In the genomic region with DNA sequence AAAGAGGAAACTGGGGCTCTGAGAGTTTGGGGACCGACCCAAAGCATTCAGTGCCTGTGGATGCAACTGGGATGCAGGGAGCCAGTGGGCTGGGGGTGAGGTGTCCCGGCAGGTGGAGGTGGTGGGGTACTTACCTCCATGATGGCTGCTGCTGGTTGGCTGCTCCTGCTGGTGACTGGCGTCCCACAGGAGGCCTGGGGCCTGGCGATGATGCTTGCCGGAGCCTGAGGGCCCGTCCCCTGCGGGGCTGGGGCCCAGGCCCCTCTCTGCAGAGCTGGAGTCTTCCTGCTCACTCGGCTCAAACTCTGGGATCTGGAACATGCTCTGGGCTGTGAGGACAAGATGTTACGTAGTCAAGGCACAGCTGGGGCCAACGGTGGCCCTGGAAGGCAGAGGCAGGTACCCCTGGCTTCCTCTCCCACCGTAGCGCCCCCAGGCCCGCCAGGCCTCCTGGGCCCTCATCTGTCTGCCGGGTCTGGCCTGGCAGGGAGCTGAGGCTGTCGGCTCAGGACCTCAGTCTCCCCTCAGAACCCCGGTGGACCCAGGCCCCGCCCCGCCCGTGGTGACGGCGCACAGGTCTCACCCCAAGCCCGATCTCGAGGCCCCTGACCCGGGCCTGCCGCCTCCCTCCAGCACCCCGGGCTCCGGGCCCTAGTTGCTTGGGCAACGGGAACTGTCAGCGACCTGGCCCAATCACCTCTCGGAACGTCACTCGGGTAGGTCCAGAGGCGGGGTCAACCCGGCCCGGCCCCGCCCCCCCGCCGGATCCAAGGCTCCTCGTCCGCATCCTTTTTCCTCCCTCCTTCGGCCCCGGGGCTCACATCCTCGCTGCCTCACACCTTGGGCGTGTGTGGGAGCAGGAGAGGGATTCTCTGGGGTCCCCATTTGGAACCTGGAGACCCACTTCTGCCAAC, we compare ENCODE assay signal across 1 cellular context.
TF ChIP-seq lines count a peak whose summit lies in the region.

A gene (minus strand): TSS at position 618 of the 914 bp plus-strand sequence. CDS start 297 bp downstream, at position 321.

TF ChIP-seq in HepG2, 621 proteins besides CTCF, POLR2A, EP300 and RAD21 (continued from another document and continues in another):
- TF ChIP-seq, protein P1, sequence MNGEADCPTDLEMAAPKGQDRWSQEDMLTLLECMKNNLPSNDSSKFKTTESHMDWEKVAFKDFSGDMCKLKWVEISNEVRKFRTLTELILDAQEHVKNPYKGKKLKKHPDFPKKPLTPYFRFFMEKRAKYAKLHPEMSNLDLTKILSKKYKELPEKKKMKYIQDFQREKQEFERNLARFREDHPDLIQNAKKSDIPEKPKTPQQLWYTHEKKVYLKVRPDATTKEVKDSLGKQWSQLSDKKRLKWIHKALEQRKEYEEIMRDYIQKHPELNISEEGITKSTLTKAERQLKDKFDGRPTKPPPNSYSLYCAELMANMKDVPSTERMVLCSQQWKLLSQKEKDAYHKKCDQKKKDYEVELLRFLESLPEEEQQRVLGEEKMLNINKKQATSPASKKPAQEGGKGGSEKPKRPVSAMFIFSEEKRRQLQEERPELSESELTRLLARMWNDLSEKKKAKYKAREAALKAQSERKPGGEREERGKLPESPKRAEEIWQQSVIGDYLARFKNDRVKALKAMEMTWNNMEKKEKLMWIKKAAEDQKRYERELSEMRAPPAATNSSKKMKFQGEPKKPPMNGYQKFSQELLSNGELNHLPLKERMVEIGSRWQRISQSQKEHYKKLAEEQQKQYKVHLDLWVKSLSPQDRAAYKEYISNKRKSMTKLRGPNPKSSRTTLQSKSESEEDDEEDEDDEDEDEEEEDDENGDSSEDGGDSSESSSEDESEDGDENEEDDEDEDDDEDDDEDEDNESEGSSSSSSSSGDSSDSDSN (CRISPR knock-in tag; IDR thresholded peaks at IDR 0.05): peak; percentile 78
- TF ChIP-seq, protein P2, sequence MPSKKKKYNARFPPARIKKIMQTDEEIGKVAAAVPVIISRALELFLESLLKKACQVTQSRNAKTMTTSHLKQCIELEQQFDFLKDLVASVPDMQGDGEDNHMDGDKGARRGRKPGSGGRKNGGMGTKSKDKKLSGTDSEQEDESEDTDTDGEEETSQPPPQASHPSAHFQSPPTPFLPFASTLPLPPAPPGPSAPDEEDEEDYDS (CRISPR knock-in tag; IDR thresholded peaks at IDR 0.05): peak; percentile 41; the same call in 1 of the 2 replicates
- TF ChIP-seq ZNF451 (CRISPR knock-in tag; IDR thresholded peaks at IDR 0.05) (no peak), KDM1A (CRISPR knock-in tag; IDR thresholded peaks at IDR 0.05) (no peak), ZNF460 (CRISPR knock-in tag; IDR thresholded peaks at IDR 0.05; ENCODE audit: borderline replicate concordance) (0 out of 2 replicates have a peak, but pooled peaks have one; percentile 16), TCF7L2 (IDR thresholded peaks at IDR 0.05; ENCODE audit: low read depth, low read length) (no peak), NFE2L1 (CRISPR knock-in tag; IDR thresholded peaks at IDR 0.05; ENCODE audit: borderline replicate concordance) (no peak), ZNF670 (CRISPR knock-in tag; IDR thresholded peaks at IDR 0.05; ENCODE audit: borderline replicate concordance) (0 out of 2 replicates have a peak, but pooled peaks have one; percentile 40), ESRRA (CRISPR knock-in tag; IDR thresholded peaks at IDR 0.05; ENCODE audit: low read depth) (0 out of 2 replicates have a peak, but pooled peaks have one; percentile 10), PCBP1 (IDR thresholded peaks at IDR 0.05; ENCODE audit: borderline replicate concordance, low read depth, low read length) (no peak), SALL1 (CRISPR knock-in tag; IDR thresholded peaks at IDR 0.05) (0 out of 2 replicates have a peak, but pooled peaks have one; percentile 15), SAP130 (CRISPR knock-in tag; IDR thresholded peaks at IDR 0.05; ENCODE audit: low read depth) (peak; percentile 68), ZNF30 (CRISPR knock-in tag; IDR thresholded peaks at IDR 0.05) (no peak), KDM6A (CRISPR knock-in tag; IDR thresholded peaks at IDR 0.05; ENCODE audit: low read depth) (no peak), FOXK1 (CRISPR knock-in tag; IDR thresholded peaks at IDR 0.05; ENCODE audit: borderline replicate concordance, low read depth) (no peak), ZFAT (CRISPR knock-in tag; conservative IDR thresholded peaks at IDR 0.05) (no peak), ZNF230 (CRISPR knock-in tag; IDR thresholded peaks at IDR 0.05) (peak; percentile 75; the same call in 1 of the 2 replicates), HNRNPLL (IDR thresholded peaks at IDR 0.05; ENCODE audit: low read depth, low read length, poor library complexity, severe bottlenecking) (peak; percentile 80), FOSL2 (CRISPR knock-in tag; IDR thresholded peaks at IDR 0.05) (no peak), ASH2L (IDR thresholded peaks at IDR 0.05; ENCODE audit: insufficient read length, low read depth, low read length) (no peak), SOX5 (CRISPR knock-in tag; IDR thresholded peaks at IDR 0.05; ENCODE audit: borderline replicate concordance) (no peak), PHB2 (IDR thresholded peaks at IDR 0.05; ENCODE audit: partially characterized antibody) (no peak)
- TF ChIP-seq, protein P3, sequence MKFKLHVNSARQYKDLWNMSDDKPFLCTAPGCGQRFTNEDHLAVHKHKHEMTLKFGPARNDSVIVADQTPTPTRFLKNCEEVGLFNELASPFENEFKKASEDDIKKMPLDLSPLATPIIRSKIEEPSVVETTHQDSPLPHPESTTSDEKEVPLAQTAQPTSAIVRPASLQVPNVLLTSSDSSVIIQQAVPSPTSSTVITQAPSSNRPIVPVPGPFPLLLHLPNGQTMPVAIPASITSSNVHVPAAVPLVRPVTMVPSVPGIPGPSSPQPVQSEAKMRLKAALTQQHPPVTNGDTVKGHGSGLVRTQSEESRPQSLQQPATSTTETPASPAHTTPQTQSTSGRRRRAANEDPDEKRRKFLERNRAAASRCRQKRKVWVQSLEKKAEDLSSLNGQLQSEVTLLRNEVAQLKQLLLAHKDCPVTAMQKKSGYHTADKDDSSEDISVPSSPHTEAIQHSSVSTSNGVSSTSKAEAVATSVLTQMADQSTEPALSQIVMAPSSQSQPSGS (CRISPR knock-in tag; IDR thresholded peaks at IDR 0.05): no peak
- TF ChIP-seq, protein P4, sequence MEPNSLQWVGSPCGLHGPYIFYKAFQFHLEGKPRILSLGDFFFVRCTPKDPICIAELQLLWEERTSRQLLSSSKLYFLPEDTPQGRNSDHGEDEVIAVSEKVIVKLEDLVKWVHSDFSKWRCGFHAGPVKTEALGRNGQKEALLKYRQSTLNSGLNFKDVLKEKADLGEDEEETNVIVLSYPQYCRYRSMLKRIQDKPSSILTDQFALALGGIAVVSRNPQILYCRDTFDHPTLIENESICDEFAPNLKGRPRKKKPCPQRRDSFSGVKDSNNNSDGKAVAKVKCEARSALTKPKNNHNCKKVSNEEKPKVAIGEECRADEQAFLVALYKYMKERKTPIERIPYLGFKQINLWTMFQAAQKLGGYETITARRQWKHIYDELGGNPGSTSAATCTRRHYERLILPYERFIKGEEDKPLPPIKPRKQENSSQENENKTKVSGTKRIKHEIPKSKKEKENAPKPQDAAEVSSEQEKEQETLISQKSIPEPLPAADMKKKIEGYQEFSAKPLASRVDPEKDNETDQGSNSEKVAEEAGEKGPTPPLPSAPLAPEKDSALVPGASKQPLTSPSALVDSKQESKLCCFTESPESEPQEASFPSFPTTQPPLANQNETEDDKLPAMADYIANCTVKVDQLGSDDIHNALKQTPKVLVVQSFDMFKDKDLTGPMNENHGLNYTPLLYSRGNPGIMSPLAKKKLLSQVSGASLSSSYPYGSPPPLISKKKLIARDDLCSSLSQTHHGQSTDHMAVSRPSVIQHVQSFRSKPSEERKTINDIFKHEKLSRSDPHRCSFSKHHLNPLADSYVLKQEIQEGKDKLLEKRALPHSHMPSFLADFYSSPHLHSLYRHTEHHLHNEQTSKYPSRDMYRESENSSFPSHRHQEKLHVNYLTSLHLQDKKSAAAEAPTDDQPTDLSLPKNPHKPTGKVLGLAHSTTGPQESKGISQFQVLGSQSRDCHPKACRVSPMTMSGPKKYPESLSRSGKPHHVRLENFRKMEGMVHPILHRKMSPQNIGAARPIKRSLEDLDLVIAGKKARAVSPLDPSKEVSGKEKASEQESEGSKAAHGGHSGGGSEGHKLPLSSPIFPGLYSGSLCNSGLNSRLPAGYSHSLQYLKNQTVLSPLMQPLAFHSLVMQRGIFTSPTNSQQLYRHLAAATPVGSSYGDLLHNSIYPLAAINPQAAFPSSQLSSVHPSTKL (CRISPR knock-in tag; IDR thresholded peaks at IDR 0.05): no peak
- TF ChIP-seq, protein P5, sequence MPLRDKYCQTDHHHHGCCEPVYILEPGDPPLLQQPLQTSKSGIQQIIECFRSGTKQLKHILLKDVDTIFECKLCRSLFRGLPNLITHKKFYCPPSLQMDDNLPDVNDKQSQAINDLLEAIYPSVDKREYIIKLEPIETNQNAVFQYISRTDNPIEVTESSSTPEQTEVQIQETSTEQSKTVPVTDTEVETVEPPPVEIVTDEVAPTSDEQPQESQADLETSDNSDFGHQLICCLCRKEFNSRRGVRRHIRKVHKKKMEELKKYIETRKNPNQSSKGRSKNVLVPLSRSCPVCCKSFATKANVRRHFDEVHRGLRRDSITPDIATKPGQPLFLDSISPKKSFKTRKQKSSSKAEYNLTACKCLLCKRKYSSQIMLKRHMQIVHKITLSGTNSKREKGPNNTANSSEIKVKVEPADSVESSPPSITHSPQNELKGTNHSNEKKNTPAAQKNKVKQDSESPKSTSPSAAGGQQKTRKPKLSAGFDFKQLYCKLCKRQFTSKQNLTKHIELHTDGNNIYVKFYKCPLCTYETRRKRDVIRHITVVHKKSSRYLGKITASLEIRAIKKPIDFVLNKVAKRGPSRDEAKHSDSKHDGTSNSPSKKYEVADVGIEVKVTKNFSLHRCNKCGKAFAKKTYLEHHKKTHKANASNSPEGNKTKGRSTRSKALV (CRISPR knock-in tag; IDR thresholded peaks at IDR 0.05): no peak
- TF ChIP-seq, protein P6, sequence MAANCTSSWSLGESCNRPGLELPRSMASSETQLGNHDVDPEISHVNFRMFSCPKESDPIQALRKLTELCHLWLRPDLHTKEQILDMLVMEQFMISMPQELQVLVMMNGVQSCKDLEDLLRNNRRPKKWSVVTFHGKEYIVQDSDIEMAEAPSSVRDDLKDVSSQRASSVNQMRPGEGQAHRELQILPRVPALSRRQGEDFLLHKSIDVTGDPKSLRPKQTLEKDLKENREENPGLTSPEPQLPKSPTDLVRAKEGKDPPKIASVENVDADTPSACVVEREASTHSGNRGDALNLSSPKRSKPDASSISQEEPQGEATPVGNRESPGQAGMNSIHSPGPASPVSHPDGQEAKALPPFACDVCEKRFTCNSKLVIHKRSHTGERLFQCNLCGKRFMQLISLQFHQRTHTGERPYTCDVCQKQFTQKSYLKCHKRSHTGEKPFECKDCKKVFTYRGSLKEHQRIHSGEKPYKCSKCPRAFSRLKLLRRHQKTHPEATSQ (CRISPR knock-in tag; IDR thresholded peaks at IDR 0.05; ENCODE audit: borderline replicate concordance): no peak
- TF ChIP-seq, protein P7, sequence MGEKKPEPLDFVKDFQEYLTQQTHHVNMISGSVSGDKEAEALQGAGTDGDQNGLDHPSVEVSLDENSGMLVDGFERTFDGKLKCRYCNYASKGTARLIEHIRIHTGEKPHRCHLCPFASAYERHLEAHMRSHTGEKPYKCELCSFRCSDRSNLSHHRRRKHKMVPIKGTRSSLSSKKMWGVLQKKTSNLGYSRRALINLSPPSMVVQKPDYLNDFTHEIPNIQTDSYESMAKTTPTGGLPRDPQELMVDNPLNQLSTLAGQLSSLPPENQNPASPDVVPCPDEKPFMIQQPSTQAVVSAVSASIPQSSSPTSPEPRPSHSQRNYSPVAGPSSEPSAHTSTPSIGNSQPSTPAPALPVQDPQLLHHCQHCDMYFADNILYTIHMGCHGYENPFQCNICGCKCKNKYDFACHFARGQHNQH (CRISPR knock-in tag; IDR thresholded peaks at IDR 0.05): no peak
- TF ChIP-seq, protein P8, sequence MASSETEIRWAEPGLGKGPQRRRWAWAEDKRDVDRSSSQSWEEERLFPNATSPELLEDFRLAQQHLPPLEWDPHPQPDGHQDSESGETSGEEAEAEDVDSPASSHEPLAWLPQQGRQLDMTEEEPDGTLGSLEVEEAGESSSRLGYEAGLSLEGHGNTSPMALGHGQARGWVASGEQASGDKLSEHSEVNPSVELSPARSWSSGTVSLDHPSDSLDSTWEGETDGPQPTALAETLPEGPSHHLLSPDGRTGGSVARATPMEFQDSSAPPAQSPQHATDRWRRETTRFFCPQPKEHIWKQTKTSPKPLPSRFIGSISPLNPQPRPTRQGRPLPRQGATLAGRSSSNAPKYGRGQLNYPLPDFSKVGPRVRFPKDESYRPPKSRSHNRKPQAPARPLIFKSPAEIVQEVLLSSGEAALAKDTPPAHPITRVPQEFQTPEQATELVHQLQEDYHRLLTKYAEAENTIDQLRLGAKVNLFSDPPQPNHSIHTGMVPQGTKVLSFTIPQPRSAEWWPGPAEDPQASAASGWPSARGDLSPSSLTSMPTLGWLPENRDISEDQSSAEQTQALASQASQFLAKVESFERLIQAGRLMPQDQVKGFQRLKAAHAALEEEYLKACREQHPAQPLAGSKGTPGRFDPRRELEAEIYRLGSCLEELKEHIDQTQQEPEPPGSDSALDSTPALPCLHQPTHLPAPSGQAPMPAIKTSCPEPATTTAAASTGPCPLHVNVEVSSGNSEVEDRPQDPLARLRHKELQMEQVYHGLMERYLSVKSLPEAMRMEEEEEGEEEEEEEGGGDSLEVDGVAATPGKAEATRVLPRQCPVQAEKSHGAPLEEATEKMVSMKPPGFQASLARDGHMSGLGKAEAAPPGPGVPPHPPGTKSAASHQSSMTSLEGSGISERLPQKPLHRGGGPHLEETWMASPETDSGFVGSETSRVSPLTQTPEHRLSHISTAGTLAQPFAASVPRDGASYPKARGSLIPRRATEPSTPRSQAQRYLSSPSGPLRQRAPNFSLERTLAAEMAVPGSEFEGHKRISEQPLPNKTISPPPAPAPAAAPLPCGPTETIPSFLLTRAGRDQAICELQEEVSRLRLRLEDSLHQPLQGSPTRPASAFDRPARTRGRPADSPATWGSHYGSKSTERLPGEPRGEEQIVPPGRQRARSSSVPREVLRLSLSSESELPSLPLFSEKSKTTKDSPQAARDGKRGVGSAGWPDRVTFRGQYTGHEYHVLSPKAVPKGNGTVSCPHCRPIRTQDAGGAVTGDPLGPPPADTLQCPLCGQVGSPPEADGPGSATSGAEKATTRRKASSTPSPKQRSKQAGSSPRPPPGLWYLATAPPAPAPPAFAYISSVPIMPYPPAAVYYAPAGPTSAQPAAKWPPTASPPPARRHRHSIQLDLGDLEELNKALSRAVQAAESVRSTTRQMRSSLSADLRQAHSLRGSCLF (CRISPR knock-in tag; IDR thresholded peaks at IDR 0.05; ENCODE audit: borderline replicate concordance): no peak
- TF ChIP-seq, protein P9, sequence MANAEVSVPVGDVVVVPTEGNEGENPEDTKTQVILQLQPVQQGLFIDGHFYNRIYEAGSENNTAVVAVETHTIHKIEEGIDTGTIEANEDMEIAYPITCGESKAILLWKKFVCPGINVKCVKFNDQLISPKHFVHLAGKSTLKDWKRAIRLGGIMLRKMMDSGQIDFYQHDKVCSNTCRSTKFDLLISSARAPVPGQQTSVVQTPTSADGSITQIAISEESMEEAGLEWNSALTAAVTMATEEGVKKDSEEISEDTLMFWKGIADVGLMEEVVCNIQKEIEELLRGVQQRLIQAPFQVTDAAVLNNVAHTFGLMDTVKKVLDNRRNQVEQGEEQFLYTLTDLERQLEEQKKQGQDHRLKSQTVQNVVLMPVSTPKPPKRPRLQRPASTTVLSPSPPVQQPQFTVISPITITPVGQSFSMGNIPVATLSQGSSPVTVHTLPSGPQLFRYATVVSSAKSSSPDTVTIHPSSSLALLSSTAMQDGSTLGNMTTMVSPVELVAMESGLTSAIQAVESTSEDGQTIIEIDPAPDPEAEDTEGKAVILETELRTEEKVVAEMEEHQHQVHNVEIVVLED (CRISPR knock-in tag; IDR thresholded peaks at IDR 0.05; ENCODE audit: borderline replicate concordance): no peak
- TF ChIP-seq, protein P10, sequence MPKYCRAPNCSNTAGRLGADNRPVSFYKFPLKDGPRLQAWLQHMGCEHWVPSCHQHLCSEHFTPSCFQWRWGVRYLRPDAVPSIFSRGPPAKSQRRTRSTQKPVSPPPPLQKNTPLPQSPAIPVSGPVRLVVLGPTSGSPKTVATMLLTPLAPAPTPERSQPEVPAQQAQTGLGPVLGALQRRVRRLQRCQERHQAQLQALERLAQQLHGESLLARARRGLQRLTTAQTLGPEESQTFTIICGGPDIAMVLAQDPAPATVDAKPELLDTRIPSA (CRISPR knock-in tag; IDR thresholded peaks at IDR 0.05; ENCODE audit: borderline replicate concordance): no peak
